18 cellular contexts compared by ENCODE assay signal in genomic region chr4:53633608-53634007, GRCh38. TPM values are rescaled to one million over a fixed set of nuclear protein-coding genes. Genes with fewer than 3 reads are reported as not detected.
DNase-seq lines count a peak whose midpoint lies in the region; ATAC-seq and TF ChIP-seq lines count a peak whose summit lies in the region.
"Had no signal": no experiment of that assay in that cellular context is flagged by ENCODE, and none has a peak within 500 bp of the region (broad histone marks: within the 10 kb centered on the region; RNA-seq: fewer than 3 reads in every experiment).

No MANE protein-coding gene starts in this region.

- no peaks in the 10 kb centered on the region for H3K36me3 Mint-ChIP-seq in activated CD4-positive, alpha-beta memory T cell treated with anti-CD3 and anti-CD28 coated beads, Interleukin-2, amount 10 ng/mL, durations not matched to agents 7 days and 5 days (ENCODE audit: low read depth)
- H3K36me3 Mint-ChIP-seq: activated naive CD4-positive, alpha-beta T cell treated with anti-CD3 and anti-CD28 coated beads, Interleukin-2, amount 10 ng/mL, durations not matched to agents 7 days and 5 days; WTC11 had no signal

- no peak overlapping the region for H3K27ac ChIP-seq in upper lobe of right lung
- H3K27ac ChIP-seq in WERI-Rb-1: no peak overlapping the region
- H3K27ac ChIP-seq: 22Rv1, SK-N-MC had no signal

- H3K36me3 ChIP-seq in upper lobe of right lung (no peaks in the 10 kb centered on the region), WERI-Rb-1 (no peaks in the 10 kb centered on the region)

- CTCF ChIA-PET in activated CD4-positive, alpha-beta memory T cell treated with anti-CD3 and anti-CD28 coated beads, Interleukin-2, amount 10 ng/mL, durations not matched to agents 7 days and 5 days (lab: Charles Lee): no interaction called here

- peak; percentile 83 for ATAC-seq in Right ventricle myocardium superior (ENCODE audit: poor library complexity)
- ATAC-seq in upper lobe of right lung: peak; percentile 71
- ATAC-seq: WTC11 had no signal

- no peaks in the 10 kb centered on the region for H3K4me1 Mint-ChIP-seq in activated CD4-positive, alpha-beta memory T cell treated with anti-CD3 and anti-CD28 coated beads, Interleukin-2, amount 10 ng/mL, durations not matched to agents 7 days and 5 days
- H3K4me1 Mint-ChIP-seq: activated naive CD4-positive, alpha-beta T cell treated with anti-CD3 and anti-CD28 coated beads, Interleukin-2, amount 10 ng/mL, durations not matched to agents 7 days and 5 days; central memory CD8-positive, alpha-beta T cell had no signal

- no peak overlapping the region for H3K27ac Mint-ChIP-seq in activated CD4-positive, alpha-beta memory T cell treated with anti-CD3 and anti-CD28 coated beads, Interleukin-2, amount 10 ng/mL, durations not matched to agents 7 days and 5 days
- H3K27ac Mint-ChIP-seq: activated naive CD4-positive, alpha-beta T cell treated with anti-CD3 and anti-CD28 coated beads, Interleukin-2, amount 10 ng/mL, durations not matched to agents 7 days and 5 days; WTC11 had no signal

- H3K27me3 ChIP-seq in upper lobe of right lung: no peaks in the 10 kb centered on the region
- peaks cover 35% of the 10 kb centered on the region for H3K27me3 ChIP-seq in WERI-Rb-1 (ENCODE audit: insufficient read depth, low read depth, severe bottlenecking)

- no peaks in the 10 kb centered on the region for H3K9me3 ChIP-seq in upper lobe of right lung
- no peaks in the 10 kb centered on the region for H3K9me3 ChIP-seq in WERI-Rb-1 (ENCODE audit: severe bottlenecking)

- no peak for TF ChIP-seq CTCF in upper lobe of right lung (IDR thresholded peaks at IDR 0.05)
- no peak for TF ChIP-seq CTCF in WERI-Rb-1 (IDR thresholded peaks at IDR 0.05; ENCODE audit: low read depth, low read length)

- H3K4me3 Mint-ChIP-seq in activated CD4-positive, alpha-beta memory T cell treated with anti-CD3 and anti-CD28 coated beads, Interleukin-2, amount 10 ng/mL, durations not matched to agents 7 days and 5 days: no peak overlapping the region
- H3K4me3 Mint-ChIP-seq: activated naive CD4-positive, alpha-beta T cell treated with anti-CD3 and anti-CD28 coated beads, Interleukin-2, amount 10 ng/mL, durations not matched to agents 7 days and 5 days; central memory CD8-positive, alpha-beta T cell; WTC11 had no signal

- no peaks in the 10 kb centered on the region for H3K9me3 Mint-ChIP-seq in activated CD4-positive, alpha-beta memory T cell treated with anti-CD3 and anti-CD28 coated beads, Interleukin-2, amount 10 ng/mL, durations not matched to agents 7 days and 5 days
- H3K9me3 Mint-ChIP-seq: activated naive CD4-positive, alpha-beta T cell treated with anti-CD3 and anti-CD28 coated beads, Interleukin-2, amount 10 ng/mL, durations not matched to agents 7 days and 5 days; central memory CD8-positive, alpha-beta T cell; WTC11 had no signal

- intact Hi-C loops in Right ventricle myocardium superior (cut with DNase I): no loop called here
- intact Hi-C loops in upper lobe of right lung (cut with DNase I): no loop called here

- H3K4me3 ChIP-seq in upper lobe of right lung (no peak overlapping the region), WERI-Rb-1 (ENCODE audit: low read depth, low read length) (no peak overlapping the region)
- H3K4me3 ChIP-seq: SK-N-MC had no signal

- peaks cover 6% of the 10 kb centered on the region for H3K27me3 Mint-ChIP-seq in activated CD4-positive, alpha-beta memory T cell treated with anti-CD3 and anti-CD28 coated beads, Interleukin-2, amount 10 ng/mL, durations not matched to agents 7 days and 5 days

- POLR2A ChIA-PET in activated CD4-positive, alpha-beta memory T cell treated with anti-CD3 and anti-CD28 coated beads, Interleukin-2, amount 10 ng/mL, durations not matched to agents 7 days and 5 days (lab: Charles Lee): no interaction called here

- H3K4me1 ChIP-seq in upper lobe of right lung: peaks cover 8% of the 10 kb centered on the region

- DNase-seq in NCI-H748 (lab: John Stamatoyannopoulos, UW; ENCODE audit: unreplicated experiment) (peak; percentile 40), NCI-H748 treated with DMSO at 0.1 percent for 48 hours (lab: John Stamatoyannopoulos, UW) (no peak), SKM-1 (lab: John Stamatoyannopoulos, UW; ENCODE audit: unreplicated experiment) (peak; percentile 32), Right ventricle myocardium superior (peak; percentile 44), upper lobe of right lung (no peak), WERI-Rb-1 (no peak)
- DNase-seq in activated CD4-positive, alpha-beta memory T cell treated with anti-CD3 and anti-CD28 coated beads, Interleukin-2, amount 10 ng/mL, durations not matched to agents 7 days and 5 days: no peak
- DNase-seq in central memory CD4-positive, alpha-beta T cell: no peak
- DNase-seq: activated naive CD4-positive, alpha-beta T cell treated with anti-CD3 and anti-CD28 coated beads, Interleukin-2, amount 10 ng/mL, durations not matched to agents 7 days and 5 days; Calu3; mesendoderm; NCI-H1105 treated with DMSO at 0.1 percent for 48 hours; NCI-H774; occipital lobe had no signal

RNA-seq across cellular contexts. Expression of gene LNX1, which starts 42.3 kb away (rescaled TPM):
- total RNA-seq in Right ventricle myocardium superior: 10.3 TPM
- 6.0 TPM for total RNA-seq in upper lobe of right lung
- total RNA-seq in activated CD4-positive, alpha-beta memory T cell treated with anti-CD3 and anti-CD28 coated beads, Interleukin-2, amount 10 ng/mL, durations not matched to agents 7 days and 5 days: not detected

Comparison
In these comparisons a context has a peak if more than half of its experiments do, and no peak if none do; other contexts are left out.
1. DNase-seq: peak in NCI-H748 (single experiment), SKM-1 (single experiment) and Right ventricle myocardium superior (single experiment); none in NCI-H748 treated with DMSO at 0.1 percent for 48 hours (single experiment), upper lobe of right lung (single experiment), activated CD4-positive, alpha-beta memory T cell treated with anti-CD3 and anti-CD28 coated beads, Interleukin-2, amount 10 ng/mL, durations not matched to agents 7 days and 5 days (single experiment), central memory CD4-positive, alpha-beta T cell (single experiment) and WERI-Rb-1 (single experiment).